ENCODE assay signal across 15 cellular contexts in the genomic region with DNA sequence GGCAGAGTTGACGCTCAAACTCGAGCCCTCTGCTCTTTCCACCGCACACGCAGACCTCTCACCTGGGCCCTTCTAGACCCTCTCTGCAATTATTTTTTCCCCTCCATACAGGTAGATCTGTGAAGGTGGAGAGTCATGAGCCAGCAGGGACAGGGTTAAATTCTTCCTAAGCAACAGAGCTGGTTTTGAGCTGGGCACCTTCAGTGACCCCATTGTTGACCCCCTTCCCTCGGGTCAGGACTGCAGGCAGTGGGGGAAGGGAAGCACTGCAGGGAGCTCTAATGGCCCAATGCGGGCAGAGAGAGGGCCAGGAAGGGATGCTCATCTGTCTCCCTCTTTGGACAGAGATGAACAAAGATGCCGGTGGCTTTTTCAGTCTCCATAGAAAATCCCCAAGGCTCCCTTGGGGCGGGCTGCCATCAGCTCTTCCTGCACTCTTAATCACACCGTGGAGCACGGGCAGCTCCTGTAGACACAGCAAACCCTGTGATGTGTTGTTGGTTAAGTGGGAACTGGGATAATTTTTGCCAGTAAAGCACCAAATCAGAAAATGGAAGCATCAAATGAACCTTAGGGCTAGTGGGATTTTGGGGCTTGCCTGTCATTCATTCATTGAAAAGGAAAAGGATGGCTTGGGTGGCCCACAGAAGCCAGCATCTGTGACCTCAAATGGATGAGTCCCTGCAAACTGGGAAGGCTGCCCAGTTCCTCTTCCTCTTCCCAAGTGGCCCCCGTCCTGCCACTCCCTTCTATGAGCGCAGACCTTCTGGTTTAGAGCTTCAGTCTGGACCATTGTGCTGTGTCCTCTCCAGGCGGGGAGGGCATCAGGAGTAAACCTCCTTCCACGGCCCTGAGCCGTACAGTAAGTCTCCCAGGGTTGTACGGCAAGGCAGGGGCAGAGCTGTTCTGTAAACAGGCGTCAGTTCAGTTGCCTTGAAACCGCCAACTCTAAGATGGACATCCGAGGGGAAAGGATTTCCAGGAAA. TPM values are rescaled to one million over a fixed set of nuclear protein-coding genes. Genes with fewer than 3 reads are reported as not detected.
A peak's percentile ranks its signal among the peaks of the same experiment; 100 is the strongest.
DNase-seq lines count a peak whose midpoint lies in the region; ATAC-seq and TF ChIP-seq lines count a peak whose summit lies in the region.
"Had no signal": no experiment of that assay in that cellular context is flagged by ENCODE, and none has a peak within 500 bp of the region (broad histone marks: within the 10 kb centered on the region; RNA-seq: fewer than 3 reads in every experiment).

No MANE protein-coding gene starts in this region.

- DNase-seq in NCI-H2029 treated with DMSO at 0.1 percent for 48 hours (lab: John Stamatoyannopoulos, UW) = peak; percentile 19
- no peak for DNase-seq in endodermal cell
- no peak for DNase-seq in right lobe of liver
- no peak for DNase-seq in activated T-helper 2 cell treated with anti-CD3 and anti-CD28 coated beads, Interferon-gamma antibody, Interleukin-2, Interleukin-4, amounts not matched to agents 10 μg/mL and 5 μg/mL and 100 μg/mL, durations not matched to agents 14 hours and 24 hours and 36 hours (ENCODE audit: low spot score)
- DNase-seq: activated CD4-positive, CD25-positive, alpha-beta regulatory T cell treated with anti-CD3 and anti-CD28 coated beads, Interleukin-2, amount 50 U/mL, for 72 hours; CD8-positive, alpha-beta T cell; NCI-H2081 treated with DMSO at 0.1 percent for 48 hours; testis had no signal

- H3K27me3 ChIP-seq in endodermal cell (ENCODE audit: control insufficient read depth, insufficient read depth, low read length, poor library complexity, severe bottlenecking) = no peaks in the 10 kb centered on the region
- no peaks in the 10 kb centered on the region for H3K27me3 ChIP-seq in right lobe of liver
- no peaks in the 10 kb centered on the region for H3K27me3 ChIP-seq in subcutaneous abdominal adipose tissue (ENCODE audit: control insufficient read depth in 5 of 5, insufficient read depth in 4 of 5, low read length in 5 of 5)
- H3K27me3 ChIP-seq: testis had no signal

- H3K4me1 ChIP-seq in endodermal cell (ENCODE audit: control insufficient read depth, insufficient read depth, low read length) (peaks cover 7% of the 10 kb centered on the region), right lobe of liver (peaks cover 0 to 26% (median 12%) of the 10 kb centered on the region in 4 donors), subcutaneous abdominal adipose tissue (ENCODE audit: control insufficient read depth in 5 of 5, insufficient read depth in 5 of 5, low read length in 5 of 5) (peaks cover 4 to 56% (median 18%) of the 10 kb centered on the region in 5 donors)

- 68 to 73% methylated on average over 13 to 19 of the region's 19 CpGs for WGBS in endodermal cell (ENCODE audit: insufficient coverage in 1 of 2, insufficient read length in 1 of 2), 2 experiments
- WGBS in right lobe of liver (ENCODE audit: insufficient coverage, low coverage, low lambda C conversion rate, missing lambda C conversion rate) = 46% methylated on average over 5 of the region's 19 CpGs

- no peak overlapping the region for H3K4me3 ChIP-seq in endodermal cell (ENCODE audit: low read length)
- no peak overlapping the region for H3K4me3 ChIP-seq in right lobe of liver
- no peak overlapping the region for H3K4me3 ChIP-seq in subcutaneous abdominal adipose tissue (ENCODE audit: low read depth in 1 of 5, low read length in 5 of 5)
- H3K4me3 ChIP-seq: smooth muscle cell, testis had no signal

- peak overlapping the region; percentile 44 for H3K27ac Mint-ChIP-seq in endodermal cell
- no peak overlapping the region for H3K27ac Mint-ChIP-seq in activated T-helper 2 cell treated with anti-CD3 and anti-CD28 coated beads, Interferon-gamma antibody, Interleukin-2, Interleukin-4, amounts not matched to agents 10 μg/mL and 5 μg/mL and 100 μg/mL, durations not matched to agents 14 hours and 24 hours and 36 hours
- H3K27ac Mint-ChIP-seq: CD8-positive, alpha-beta T cell; dendritic cell treated with granulocyte-macrophage colony-stimulating factor and Interleukin-4, amounts not matched to agents 40 ng/mL and 50 ng/mL, for 4 days had no signal

- H3K9me3 Mint-ChIP-seq in endodermal cell = no peaks in the 10 kb centered on the region
- no peaks in the 10 kb centered on the region for H3K9me3 Mint-ChIP-seq in activated T-helper 2 cell treated with anti-CD3 and anti-CD28 coated beads, Interferon-gamma antibody, Interleukin-2, Interleukin-4, amounts not matched to agents 10 μg/mL and 5 μg/mL and 100 μg/mL, durations not matched to agents 14 hours and 24 hours and 36 hours
- H3K9me3 Mint-ChIP-seq: CD8-positive, alpha-beta T cell; dendritic cell treated with granulocyte-macrophage colony-stimulating factor and Interleukin-4, amounts not matched to agents 40 ng/mL and 50 ng/mL, for 4 days had no signal

- no peak for TF ChIP-seq POLR2A in right lobe of liver (IDR thresholded peaks at IDR 0.05)

- no peaks in the 10 kb centered on the region for H3K36me3 ChIP-seq in endodermal cell (ENCODE audit: control insufficient read depth, insufficient read depth, low read length)
- H3K36me3 ChIP-seq in right lobe of liver = no peaks in the 10 kb centered on the region
- H3K36me3 ChIP-seq in subcutaneous abdominal adipose tissue (ENCODE audit: control insufficient read depth in 5 of 5, insufficient read depth in 5 of 5, low read length in 5 of 5) = no peaks in the 10 kb centered on the region

- peaks cover 55% of the 10 kb centered on the region for H3K4me1 Mint-ChIP-seq in endodermal cell
- H3K4me1 Mint-ChIP-seq in activated T-helper 2 cell treated with anti-CD3 and anti-CD28 coated beads, Interferon-gamma antibody, Interleukin-2, Interleukin-4, amounts not matched to agents 10 μg/mL and 5 μg/mL and 100 μg/mL, durations not matched to agents 14 hours and 24 hours and 36 hours (ENCODE audit: low read depth) = peaks cover 3% of the 10 kb centered on the region

- H3K27ac ChIP-seq in endodermal cell (ENCODE audit: low read depth, low read length) = peak overlapping the region; percentile 91
- H3K27ac ChIP-seq in right lobe of liver = no peak overlapping the region
- peak overlapping the region; percentile 24 for H3K27ac ChIP-seq in subcutaneous abdominal adipose tissue (ENCODE audit: low read depth, low read length)
- H3K27ac ChIP-seq: KMS-11 had no signal

- ATAC-seq in right lobe of liver (peak in 3 of 4 donors; percentile 6 to 33 (median 12)), HG03108 (IDR thresholded peaks at IDR 0.05; ENCODE audit: unreplicated experiment) (no peak), HG02642 (IDR thresholded peaks at IDR 0.05; ENCODE audit: poor library complexity, unreplicated experiment) (no peak), GM19035 (IDR thresholded peaks at IDR 0.05; ENCODE audit: unreplicated experiment) (no peak)
- ATAC-seq: CD8-positive, alpha-beta T cell had no signal

- intact Hi-C loops in right lobe of liver (cut with DNase I) = no loop called here
- intact Hi-C loops in activated T-helper 2 cell treated with anti-CD3 and anti-CD28 coated beads, Interferon-gamma antibody, Interleukin-2, Interleukin-4, amounts not matched to agents 10 μg/mL and 5 μg/mL and 100 μg/mL, durations not matched to agents 14 hours and 24 hours and 36 hours (cut with micrococcal nuclease) = no loop called here

- peaks cover 1% of the 10 kb centered on the region for H3K36me3 Mint-ChIP-seq in endodermal cell (ENCODE audit: low read depth)
- H3K36me3 Mint-ChIP-seq in activated T-helper 2 cell treated with anti-CD3 and anti-CD28 coated beads, Interferon-gamma antibody, Interleukin-2, Interleukin-4, amounts not matched to agents 10 μg/mL and 5 μg/mL and 100 μg/mL, durations not matched to agents 14 hours and 24 hours and 36 hours (ENCODE audit: low read depth) = no peaks in the 10 kb centered on the region
- H3K36me3 Mint-ChIP-seq: CD8-positive, alpha-beta T cell had no signal

- H3K9ac ChIP-seq in endodermal cell (ENCODE audit: extremely low read depth, low read length, poor library complexity, severe bottlenecking) = no peak overlapping the region
- no peak overlapping the region for H3K9ac ChIP-seq in subcutaneous abdominal adipose tissue (ENCODE audit: low read length in 5 of 5)
- H3K9ac ChIP-seq: KMS-11 had no signal

- peak overlapping the region; percentile 16 for H3K4me3 Mint-ChIP-seq in endodermal cell
- H3K4me3 Mint-ChIP-seq in activated T-helper 2 cell treated with anti-CD3 and anti-CD28 coated beads, Interferon-gamma antibody, Interleukin-2, Interleukin-4, amounts not matched to agents 10 μg/mL and 5 μg/mL and 100 μg/mL, durations not matched to agents 14 hours and 24 hours and 36 hours (ENCODE audit: low read depth) = no peak overlapping the region
- H3K4me3 Mint-ChIP-seq: CD8-positive, alpha-beta T cell; dendritic cell treated with granulocyte-macrophage colony-stimulating factor and Interleukin-4, amounts not matched to agents 40 ng/mL and 50 ng/mL, for 4 days had no signal

- H3K27me3 Mint-ChIP-seq in endodermal cell (ENCODE audit: insufficient read depth) = no peaks in the 10 kb centered on the region
- H3K27me3 Mint-ChIP-seq in activated T-helper 2 cell treated with anti-CD3 and anti-CD28 coated beads, Interferon-gamma antibody, Interleukin-2, Interleukin-4, amounts not matched to agents 10 μg/mL and 5 μg/mL and 100 μg/mL, durations not matched to agents 14 hours and 24 hours and 36 hours (ENCODE audit: low read depth) = peaks cover 4% of the 10 kb centered on the region

- TF ChIP-seq CTCF in endodermal cell (conservative IDR thresholded peaks at IDR 0.05) = no peak
- no peak for TF ChIP-seq CTCF in right lobe of liver (IDR thresholded peaks at IDR 0.05)

- no peaks in the 10 kb centered on the region for H3K9me3 ChIP-seq in endodermal cell (ENCODE audit: control insufficient read depth, low read length)
- H3K9me3 ChIP-seq in right lobe of liver = no peaks in the 10 kb centered on the region
- no peaks in the 10 kb centered on the region for H3K9me3 ChIP-seq in subcutaneous abdominal adipose tissue (ENCODE audit: control insufficient read depth in 5 of 5, low read length in 5 of 5)
- H3K9me3 ChIP-seq: testis had no signal

RNA-seq across cellular contexts. Expression of gene SOX13, which starts 21.6 kb away (rescaled TPM):
- 10 to 100 TPM; 75.3 to 85.3 TPM for total RNA-seq in endodermal cell
- polyA plus RNA-seq in endodermal cell (2013, experiment 1 of 2) = 70.6 TPM
- 61.4 TPM for polyA plus RNA-seq in endodermal cell (2013, experiment 2 of 2)
- 10 to 100 TPM; 12.5 to 29.1 (median 17.1) TPM for total RNA-seq in right lobe of liver
- total RNA-seq in activated T-helper 2 cell treated with anti-CD3 and anti-CD28 coated beads, Interferon-gamma antibody, Interleukin-2, Interleukin-4, amounts not matched to agents 10 μg/mL and 5 μg/mL and 100 μg/mL, durations not matched to agents 14 hours and 24 hours and 36 hours = 0.62 and 0.71 TPM in 2 replicates

RNA-seq across cellular contexts. Expression of gene ETNK2, which starts 57.3 kb away (rescaled TPM):
- total RNA-seq in endodermal cell (10 to 100 TPM; 16.7 to 24.4 TPM), right lobe of liver (100 to 1,000 TPM in 3 of 6 experiments, 10 to 100 TPM in 3; 30.9 to 231 (median 98.9) TPM)
- polyA plus RNA-seq in endodermal cell (2013, experiment 1 of 2) = 11.9 TPM
- polyA plus RNA-seq in endodermal cell (2013, experiment 2 of 2) = 11.8 TPM
- total RNA-seq in activated T-helper 2 cell treated with anti-CD3 and anti-CD28 coated beads, Interferon-gamma antibody, Interleukin-2, Interleukin-4, amounts not matched to agents 10 μg/mL and 5 μg/mL and 100 μg/mL, durations not matched to agents 14 hours and 24 hours and 36 hours = 0.32 and 0.37 TPM in 2 replicates

Comparison
In these comparisons a context has a peak if more than half of its experiments do, and no peak if none do; other contexts are left out.
1. H3K27ac ChIP-seq: peak in endodermal cell (single experiment) and subcutaneous abdominal adipose tissue (single experiment); none in right lobe of liver (0 of 3).
2. ATAC-seq: peak in right lobe of liver (3 of 4); none in HG03108 (single experiment), HG02642 (single experiment) and GM19035 (single experiment).
3. RNA of gene ETNK2, which starts 57.3 kb away (total RNA-seq): 30.9 to 231 TPM in right lobe of liver and 16.7 to 24.4 TPM in endodermal cell; 0.32 to 0.37 TPM in activated T-helper 2 cell treated with anti-CD3 and anti-CD28 coated beads, Interferon-gamma antibody, Interleukin-2, Interleukin-4, amounts not matched to agents 10 μg/mL and 5 μg/mL and 100 μg/mL, durations not matched to agents 14 hours and 24 hours and 36 hours; every median in the first group is over 10 times any median in the second.